In genomic region chr3:188220988-188221818, GRCh38 we compare ENCODE assay signal across 12 cellular contexts.
DNase-seq lines count a peak whose midpoint lies in the region; ATAC-seq, FAIRE-seq and TF ChIP-seq lines count a peak whose summit lies in the region.
"Had no signal": no experiment of that assay in that cellular context is flagged by ENCODE, and none has a peak within 500 bp of the region (broad histone marks: within the 10 kb centered on the region; RNA-seq: fewer than 3 reads in every experiment).

No MANE protein-coding gene starts in this region.

- H3K27me3 ChIP-seq in gastroesophageal sphincter (no peaks in the 10 kb centered on the region), pancreas (no peaks in the 10 kb centered on the region)

- FAIRE-seq in A549 (lab: Jason Lieb, UNC) (no peak), pancreas (lab: Jason Lieb, UNC) (no peak)

- H3K4me3 ChIP-seq in A549 (no peak overlapping the region), gastroesophageal sphincter (peak overlapping the region; percentile 28 to 51), pancreas (no peak overlapping the region)

- TF ChIP-seq CTCF in A549 (IDR thresholded peaks at IDR 0.05) (no peak), gastroesophageal sphincter (IDR thresholded peaks at IDR 0.05) (no peak), pancreas (IDR thresholded peaks at IDR 0.05) (no peak)

- POLR2A ChIA-PET in A549 (lab: Yijun Ruan, JAX), result no interaction called here

- H3K9me3 ChIP-seq in A549 (no peaks in the 10 kb centered on the region), gastroesophageal sphincter (no peaks in the 10 kb centered on the region), pancreas (no peaks in the 10 kb centered on the region)

- intact Hi-C loops in pancreas (cut with DNase I), result no loop called here

- no peak for TF ChIP-seq RAD21 in A549 (conservative IDR thresholded peaks at IDR 0.05 in 1 of 2, IDR thresholded peaks at IDR 0.05 in 1 of 2)

- ATAC-seq in A549 (peak in 1 of 2 experiments; percentile 45; a peak in 3 of 6 replicates), gastroesophageal sphincter (peak; percentile 93), pancreas (peak; percentile 32 to 65 (median 48)), HG02588 (IDR thresholded peaks at IDR 0.05; ENCODE audit: unreplicated experiment) (no peak)
- no peak for ATAC-seq in activated CD4-positive, CD25-positive, alpha-beta regulatory T cell treated with anti-CD3 and anti-CD28 coated beads, Interleukin-2, amount 50 U/mL, for 24 hours
- ATAC-seq: natural killer cell treated with Interleukin-12 subunit alpha and Interleukin-12 subunit beta and Interleukin-15 and Interleukin-18, amount 100 ng/mL, for 72 hours had no signal

- CTCF ChIA-PET in A549 (lab: Yijun Ruan, JAX), result interaction anchor here (0.6 to 1.0 kb wide), 2 partner anchors 255 to 482 kb away, joined by 3 read pairs; no protein-coding TSS in a partner anchor

- H3K36me3 ChIP-seq in gastroesophageal sphincter (peaks cover 0 to 22% of the 10 kb centered on the region in 2 donors), pancreas (no peaks in the 10 kb centered on the region)

- H3K4me2 ChIP-seq in A549, result peak overlapping the region; percentile 56

- TF ChIP-seq POLR2A in A549 (IDR thresholded peaks at IDR 0.05; ENCODE audit: low read length), result no peak
- peak in 1 of 2 donors; percentile 18 for TF ChIP-seq POLR2A in gastroesophageal sphincter (IDR thresholded peaks at IDR 0.05)

- 74% methylated on average over 11 of the region's 11 CpGs for WGBS in A549 (ENCODE audit: missing lambda C conversion rate)
- 74 to 79% (median 79%) methylated on average over 11 of the region's 11 CpGs for WGBS in adipose tissue, 3 donors
- WGBS in gastroesophageal sphincter (ENCODE audit: low coverage in 1 of 2), 2 donors, result 38 to 39% methylated on average over 4 to 11 of the region's 11 CpGs
- WGBS in pancreas, 2 donors, result 70 to 73% methylated on average over 11 of the region's 11 CpGs

- peak overlapping the region; percentile 65 to 72; a peak in 4 of 6 replicates for H3K27ac ChIP-seq in A549
- peak overlapping the region; percentile 29 for H3K27ac ChIP-seq in adipose tissue (ENCODE audit: low read depth, low read length)
- H3K27ac ChIP-seq in gastroesophageal sphincter, result peak overlapping the region; percentile 87 to 100 (median 94)
- H3K27ac ChIP-seq in pancreas, result no peak overlapping the region

- DNase-seq in A549 (ENCODE audit: low read depth in 1 of 2, low spot score in 1 of 2), result no peak
- no peak for DNase-seq in pancreas
- no peak for DNase-seq in central memory CD4-positive, alpha-beta T cell
- no peak for DNase-seq in NCI-H2196 (lab: John Stamatoyannopoulos, UW; ENCODE audit: unreplicated experiment)
- DNase-seq: activated CD4-positive, alpha-beta memory T cell treated with anti-CD3 and anti-CD28 coated beads, Interleukin-2, amount 10 ng/mL, durations not matched to agents 7 days and 5 days; amygdala; NCI-H345 had no signal

- H3K4me1 ChIP-seq in A549 (peaks cover 70% of the 10 kb centered on the region), gastroesophageal sphincter (peaks cover 28 to 98% (median 49%) of the 10 kb centered on the region in 3 donors), pancreas (peaks cover 16 to 31% (median 17%) of the 10 kb centered on the region in 3 donors)

- TF ChIP-seq EP300 in A549 (IDR thresholded peaks at IDR 0.05), result no peak
- TF ChIP-seq EP300 in gastroesophageal sphincter (IDR thresholded peaks at IDR 0.05), result peak; percentile 98

TF ChIP-seq in A549, 52 proteins besides CTCF, POLR2A, EP300 and RAD21:
- TF ChIP-seq HOXB13 (CRISPR knock-in tag; IDR thresholded peaks at IDR 0.05; ENCODE audit: low read depth) (no peak), BHLHE40 (IDR thresholded peaks at IDR 0.05; ENCODE audit: low read depth, low read length) (no peak), HOXB5 (CRISPR knock-in tag; IDR thresholded peaks at IDR 0.05) (no peak)

Comparison
In these comparisons a context has a peak if more than half of its experiments do, and no peak if none do; other contexts are left out.
1. ATAC-seq: peak in gastroesophageal sphincter (single experiment) and pancreas (4 of 4); none in HG02588 (single experiment) and activated CD4-positive, CD25-positive, alpha-beta regulatory T cell treated with anti-CD3 and anti-CD28 coated beads, Interleukin-2, amount 50 U/mL, for 24 hours (0 of 2).
2. H3K27ac ChIP-seq: peak in A549 (2 of 2), adipose tissue (single experiment) and gastroesophageal sphincter (4 of 4); none in pancreas (0 of 4).
3. H3K4me3 ChIP-seq: peak in gastroesophageal sphincter (2 of 2); none in A549 (single experiment) and pancreas (0 of 4).